ENCODE assay signal across 13 cellular contexts in the genomic region with DNA sequence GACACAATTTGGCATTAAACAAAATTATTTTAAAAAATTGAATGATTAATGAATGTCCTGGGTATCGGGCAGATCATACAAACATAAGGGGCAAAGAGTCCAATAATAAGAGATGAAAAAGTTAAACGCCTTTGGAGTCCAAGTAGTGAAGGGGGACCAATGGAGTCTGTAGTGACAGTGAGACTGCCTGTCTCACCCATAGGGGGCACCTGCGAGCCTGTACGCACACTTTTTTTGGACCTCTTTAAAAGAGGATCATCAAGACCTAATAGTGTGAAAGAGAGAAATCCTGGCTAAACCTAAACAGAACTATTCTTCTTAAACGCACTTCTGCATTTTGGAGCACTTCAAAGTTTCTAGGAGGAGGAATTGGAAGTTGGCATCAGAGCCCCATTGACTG.
DNase-seq lines count a peak whose midpoint lies in the region; ATAC-seq and TF ChIP-seq lines count a peak whose summit lies in the region.
"Had no signal": no experiment of that assay in that cellular context is flagged by ENCODE, and none has a peak within 500 bp of the region (broad histone marks: within the 10 kb centered on the region; RNA-seq: fewer than 3 reads in every experiment).

No MANE protein-coding gene starts in this region.

- no peaks in the 10 kb centered on the region for H3K36me3 Mint-ChIP-seq in glutamatergic neuron (ENCODE audit: unreplicated experiment)
- H3K36me3 Mint-ChIP-seq in activated T-helper 1 cell treated with anti-CD3 and anti-CD28 coated beads, Interleukin-12 subunit alpha, Interleukin-12 subunit beta, Interleukin-2, Interleukin-4 antibody, amounts not matched to agents 30 ng/mL and 10 ng/mL and 1 ng/mL, durations not matched to agents 14 hours and 24 hours and 36 hours (ENCODE audit: low read depth) = no peaks in the 10 kb centered on the region
- H3K36me3 Mint-ChIP-seq: activated CD4-positive, alpha-beta memory T cell treated with anti-CD3 and anti-CD28 coated beads for 36 hours had no signal

- CTCF ChIA-PET in Panc1 (lab: Charles Lee) = no interaction called here

- no peaks in the 10 kb centered on the region for H3K27me3 Mint-ChIP-seq in glutamatergic neuron (ENCODE audit: unreplicated experiment)
- H3K27me3 Mint-ChIP-seq in activated T-helper 1 cell treated with anti-CD3 and anti-CD28 coated beads, Interleukin-12 subunit alpha, Interleukin-12 subunit beta, Interleukin-2, Interleukin-4 antibody, amounts not matched to agents 30 ng/mL and 10 ng/mL and 1 ng/mL, durations not matched to agents 14 hours and 24 hours and 36 hours (ENCODE audit: insufficient read depth) = no peaks in the 10 kb centered on the region
- H3K27me3 Mint-ChIP-seq: activated CD4-positive, alpha-beta memory T cell treated with anti-CD3 and anti-CD28 coated beads for 36 hours had no signal

- H3K27me3 ChIP-seq in H7 (ENCODE audit: control insufficient read depth, insufficient read depth, low read length) (no peaks in the 10 kb centered on the region), Panc1 (ENCODE audit: control insufficient read depth, insufficient read depth, low read length) (no peaks in the 10 kb centered on the region), dorsolateral prefrontal cortex (no peaks in the 10 kb centered on the region)

- no peaks in the 10 kb centered on the region for H3K4me1 ChIP-seq in Panc1 (ENCODE audit: control insufficient read depth, insufficient read depth, low read length)

- no peak overlapping the region for H3K27ac Mint-ChIP-seq in glutamatergic neuron (ENCODE audit: unreplicated experiment)
- H3K27ac Mint-ChIP-seq in activated T-helper 1 cell treated with anti-CD3 and anti-CD28 coated beads, Interleukin-12 subunit alpha, Interleukin-12 subunit beta, Interleukin-2, Interleukin-4 antibody, amounts not matched to agents 30 ng/mL and 10 ng/mL and 1 ng/mL, durations not matched to agents 14 hours and 24 hours and 36 hours = no peak overlapping the region
- H3K27ac Mint-ChIP-seq: activated CD4-positive, alpha-beta memory T cell treated with anti-CD3 and anti-CD28 coated beads for 36 hours had no signal

- TF ChIP-seq CTCF in Panc1 (IDR thresholded peaks at IDR 0.05) (peak; percentile 38), glutamatergic neuron (IDR thresholded peaks at IDR 0.05; ENCODE audit: partially characterized antibody, unreplicated experiment) (peak; percentile 39), dorsolateral prefrontal cortex (IDR thresholded peaks at IDR 0.05 in 54 of 56, conservative IDR thresholded peaks at IDR 0.05 in 2 of 56; ENCODE audit: low read depth in 1 of 56, partially characterized antibody in 56 of 56) (peak in 26 of 56 donors; percentile 14 to 35 (median 20))

- H3K9me3 Mint-ChIP-seq in glutamatergic neuron (ENCODE audit: unreplicated experiment) = no peaks in the 10 kb centered on the region
- H3K9me3 Mint-ChIP-seq in activated T-helper 1 cell treated with anti-CD3 and anti-CD28 coated beads, Interleukin-12 subunit alpha, Interleukin-12 subunit beta, Interleukin-2, Interleukin-4 antibody, amounts not matched to agents 30 ng/mL and 10 ng/mL and 1 ng/mL, durations not matched to agents 14 hours and 24 hours and 36 hours = peaks cover 3% of the 10 kb centered on the region

- H3K9me3 ChIP-seq in Panc1 (ENCODE audit: control insufficient read depth, insufficient read depth, low read depth, low read length) = no peaks in the 10 kb centered on the region

- intact Hi-C loops in Panc1 (cut with micrococcal nuclease; ENCODE audit: unreplicated experiment) (no loop called here), dorsolateral prefrontal cortex (cut with DNase I) (no loop called here)
- intact Hi-C loops in activated T-helper 1 cell treated with anti-CD3 and anti-CD28 coated beads, Interleukin-12 subunit alpha, Interleukin-12 subunit beta, Interleukin-2, Interleukin-4 antibody, amounts not matched to agents 30 ng/mL and 10 ng/mL and 1 ng/mL, durations not matched to agents 14 hours and 24 hours and 36 hours (cut with micrococcal nuclease) = no loop called here

- no peak overlapping the region for H3K4me3 ChIP-seq in H7 (ENCODE audit: insufficient read depth, low read depth, low read length)
- no peak overlapping the region for H3K4me3 ChIP-seq in Panc1 (ENCODE audit: low read depth in 2 of 2, low read length in 2 of 2)
- no peak overlapping the region for H3K4me3 ChIP-seq in dorsolateral prefrontal cortex

- POLR2A ChIA-PET in Panc1 (lab: Charles Lee) = no interaction called here

- peak; percentile 22 for DNase-seq in CD1c-positive myeloid dendritic cell (ENCODE audit: extremely low spot score)
- DNase-seq in H7 = peak; percentile 44
- DNase-seq in Panc1 (ENCODE audit: low read depth, low spot score) = no peak
- DNase-seq in glutamatergic neuron = no peak
- no peak for DNase-seq in dorsolateral prefrontal cortex
- no peak for DNase-seq in activated T-helper 1 cell treated with anti-CD3 and anti-CD28 coated beads, Interleukin-12 subunit alpha, Interleukin-12 subunit beta, Interleukin-2, Interleukin-4 antibody, amounts not matched to agents 30 ng/mL and 10 ng/mL and 1 ng/mL, durations not matched to agents 14 hours and 24 hours and 36 hours (ENCODE audit: low spot score)
- no peak for DNase-seq in medulla oblongata (ENCODE audit: extremely low spot score)
- DNase-seq in dedifferentiated amniotic fluid mesenchymal stem cell (ENCODE audit: extremely low spot score) = no peak
- DNase-seq: activated CD4-positive, alpha-beta memory T cell treated with anti-CD3 and anti-CD28 coated beads for 36 hours; foreskin melanocyte; GDM1; NCI-H1417; stimulated activated CD4-positive, alpha-beta T cell treated with anti-CD3 and anti-CD28 coated beads, Interleukin-15, amount 100 ng/mL, for 24 hours had no signal

- no TSS peak for BruUV-seq in Panc1 (replicated peaks; lab: Mats Ljungman, UMichigan)

- no peak overlapping the region for H3K27ac ChIP-seq in Panc1 (ENCODE audit: low read length)
- no peak overlapping the region for H3K27ac ChIP-seq in dorsolateral prefrontal cortex

- no peak for ATAC-seq in Panc1

- H3K4me1 Mint-ChIP-seq in glutamatergic neuron (ENCODE audit: low read depth, unreplicated experiment) = peaks cover 4% of the 10 kb centered on the region
- H3K4me1 Mint-ChIP-seq in activated T-helper 1 cell treated with anti-CD3 and anti-CD28 coated beads, Interleukin-12 subunit alpha, Interleukin-12 subunit beta, Interleukin-2, Interleukin-4 antibody, amounts not matched to agents 30 ng/mL and 10 ng/mL and 1 ng/mL, durations not matched to agents 14 hours and 24 hours and 36 hours (ENCODE audit: low read depth) = no peaks in the 10 kb centered on the region

- H3K36me3 ChIP-seq in H7 (replicated peaks; ENCODE audit: control insufficient read depth, insufficient read depth, low read length) (no peaks in the 10 kb centered on the region), Panc1 (ENCODE audit: control insufficient read depth, insufficient read depth, low read length) (no peaks in the 10 kb centered on the region)

- in situ Hi-C loops in Panc1 (cut with HindIII; ENCODE audit: low pct_unique_long_range_greater_than_20kb, low sequenced_read_pairs) = no loop called here

- no peak overlapping the region for H3K4me3 Mint-ChIP-seq in glutamatergic neuron (ENCODE audit: unreplicated experiment)
- no peak overlapping the region for H3K4me3 Mint-ChIP-seq in activated T-helper 1 cell treated with anti-CD3 and anti-CD28 coated beads, Interleukin-12 subunit alpha, Interleukin-12 subunit beta, Interleukin-2, Interleukin-4 antibody, amounts not matched to agents 30 ng/mL and 10 ng/mL and 1 ng/mL, durations not matched to agents 14 hours and 24 hours and 36 hours
- H3K4me3 Mint-ChIP-seq: activated CD4-positive, alpha-beta memory T cell treated with anti-CD3 and anti-CD28 coated beads for 36 hours had no signal

Comparison
In these comparisons a context has a peak if more than half of its experiments do, and no peak if none do; other contexts are left out.
1. DNase-seq: peak in CD1c-positive myeloid dendritic cell (single experiment) and H7 (single experiment); none in Panc1 (single experiment), glutamatergic neuron (single experiment), dorsolateral prefrontal cortex (0 of 10), activated T-helper 1 cell treated with anti-CD3 and anti-CD28 coated beads, Interleukin-12 subunit alpha, Interleukin-12 subunit beta, Interleukin-2, Interleukin-4 antibody, amounts not matched to agents 30 ng/mL and 10 ng/mL and 1 ng/mL, durations not matched to agents 14 hours and 24 hours and 36 hours (single experiment), medulla oblongata (single experiment) and dedifferentiated amniotic fluid mesenchymal stem cell (single experiment).